ENCODE assay signal across 16 cellular contexts in the genomic region with DNA sequence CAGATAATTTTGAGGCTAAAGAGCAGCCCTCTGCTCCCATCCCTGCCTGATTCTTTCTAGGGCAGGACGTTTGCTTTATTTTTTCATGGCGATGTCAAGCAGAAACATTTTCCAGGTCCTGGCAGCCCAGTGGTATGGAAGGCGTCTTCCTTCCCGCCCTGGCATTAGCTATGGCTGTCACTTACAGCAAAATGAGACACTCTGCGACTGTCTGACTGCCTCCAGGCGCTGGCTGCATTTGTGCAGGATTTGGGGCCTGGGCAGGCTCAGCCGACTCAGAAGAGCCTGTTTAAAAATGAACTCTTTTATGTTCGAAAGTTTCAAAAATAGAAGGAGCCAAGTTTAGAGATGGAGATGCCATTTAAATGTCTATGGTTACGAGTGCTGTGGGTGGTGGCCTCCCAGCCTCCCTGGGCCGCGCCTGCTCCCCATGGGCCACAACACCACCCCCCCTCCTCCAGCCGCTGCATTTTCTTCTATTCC. TPM values are rescaled to one million over a fixed set of nuclear protein-coding genes. Genes with fewer than 3 reads are reported as not detected.
DNase-seq lines count a peak whose midpoint lies in the region; ATAC-seq and TF ChIP-seq lines count a peak whose summit lies in the region.
"Had no signal": no experiment of that assay in that cellular context is flagged by ENCODE, and none has a peak within 500 bp of the region (broad histone marks: within the 10 kb centered on the region; RNA-seq: fewer than 3 reads in every experiment).

No MANE protein-coding gene starts in this region.

- H3K36me3 ChIP-seq in adipocyte (ENCODE audit: control insufficient read depth, insufficient read depth, low read length, severe bottlenecking) (no peaks in the 10 kb centered on the region), gastrocnemius medialis (no peaks in the 10 kb centered on the region)
- H3K36me3 ChIP-seq: ovary had no signal

- in situ Hi-C loops in gastrocnemius medialis (cut with MboI; ENCODE audit: low sequenced_read_pairs in 4 of 4) = no loop called here

- DNase-seq in Daoy (ENCODE audit: low read depth) (peak; percentile 37), adipocyte (ENCODE audit: low read depth) (peak; percentile 19), hepatic stellate cell (ENCODE audit: low spot score) (peak; percentile 38), gastrocnemius medialis (no peak), RPMI8226 (no peak), NCI-H69 (lab: John Stamatoyannopoulos, UW) (no peak)
- no peak for DNase-seq in activated naive CD4-positive, alpha-beta T cell (lab: John Stamatoyannopoulos, UW)
- DNase-seq: activated T-cell treated with anti-CD3 and anti-CD28 coated beads, Interleukin-2, amount 50 U/mL, for 1 hour; DMS79 treated with DMSO at 0.1 percent for 48 hours; NCI-H2107; ovary; stimulated activated CD4-positive, alpha-beta T cell treated with anti-CD3 and anti-CD28 coated beads, Interleukin-4, amount 100 ng/mL, for 4 hours; stimulated activated naive CD8-positive, alpha-beta T cell treated with anti-CD3 and anti-CD28 coated beads, Interleukin-15, amount 100 ng/mL, for 72 hours had no signal

- intact Hi-C loops in gastrocnemius medialis (cut with DNase I; ENCODE audit: low total_unique reads) = no loop called here

- H3K9ac ChIP-seq in adipocyte (ENCODE audit: low read length) = no peak overlapping the region
- H3K9ac ChIP-seq: KMS-11 had no signal

- no peak overlapping the region for H3K4me3 ChIP-seq in adipocyte (ENCODE audit: low read length)
- H3K4me3 ChIP-seq in gastrocnemius medialis = no peak overlapping the region
- H3K4me3 ChIP-seq: ovary had no signal

- no peak for TF ChIP-seq CTCF in gastrocnemius medialis (IDR thresholded peaks at IDR 0.05 in 4 of 5, conservative IDR thresholded peaks at IDR 0.05 in 1 of 5)

- H3K9me3 ChIP-seq in adipocyte (ENCODE audit: control insufficient read depth, low read length) (no peaks in the 10 kb centered on the region), gastrocnemius medialis (no peaks in the 10 kb centered on the region)
- H3K9me3 ChIP-seq: ovary had no signal

- ATAC-seq in gastrocnemius medialis (peak in 1 of 2 donors; percentile 13), HG03095 (IDR thresholded peaks at IDR 0.05; ENCODE audit: unreplicated experiment) (no peak)
- ATAC-seq: activated CD4-positive, CD25-positive, alpha-beta regulatory T cell treated with anti-CD3 and anti-CD28 coated beads, Interleukin-2, amount 50 U/mL, for 24 hours; stimulated activated naive CD8-positive, alpha-beta T cell treated with anti-CD3 and anti-CD28 coated beads, Interleukin-15, amount 100 ng/mL, for 72 hours had no signal

- peak overlapping the region; percentile 17 to 31 (median 18) for H3K27ac ChIP-seq in gastrocnemius medialis
- H3K27ac ChIP-seq: KMS-11 had no signal

- H3K4me1 ChIP-seq in adipocyte (ENCODE audit: control insufficient read depth, insufficient read depth, low read length) (peaks cover 7% of the 10 kb centered on the region), gastrocnemius medialis (peaks cover 5 to 8% of the 10 kb centered on the region in 2 donors)

- H3K27me3 ChIP-seq in adipocyte (replicated peaks; ENCODE audit: control insufficient read depth, insufficient read depth, low read length) (peaks cover 26% of the 10 kb centered on the region), gastrocnemius medialis (no peaks in the 10 kb centered on the region)
- H3K27me3 ChIP-seq: ovary had no signal

- no peak for TF ChIP-seq POLR2A in gastrocnemius medialis (IDR thresholded peaks at IDR 0.05)

RNA-seq across cellular contexts. Expression of a gene that starts 54.8 kb away (rescaled TPM):
- 58.3 and 58.4 TPM in 2 replicates for total RNA-seq in Daoy (2014; rRNA removed; shearing (Covaris generic))
- total RNA-seq in gastrocnemius medialis = 10 to 100 TPM; 39.4 to 64.3 (median 50.5) TPM

Comparison
In these comparisons a context has a peak if more than half of its experiments do, and no peak if none do; other contexts are left out.
1. DNase-seq: peak in Daoy (single experiment), adipocyte (single experiment) and hepatic stellate cell (single experiment); none in gastrocnemius medialis (0 of 2), RPMI8226 (single experiment), NCI-H69 (single experiment) and activated naive CD4-positive, alpha-beta T cell (0 of 4).